16 cellular contexts compared by ENCODE assay signal in the genomic region with DNA sequence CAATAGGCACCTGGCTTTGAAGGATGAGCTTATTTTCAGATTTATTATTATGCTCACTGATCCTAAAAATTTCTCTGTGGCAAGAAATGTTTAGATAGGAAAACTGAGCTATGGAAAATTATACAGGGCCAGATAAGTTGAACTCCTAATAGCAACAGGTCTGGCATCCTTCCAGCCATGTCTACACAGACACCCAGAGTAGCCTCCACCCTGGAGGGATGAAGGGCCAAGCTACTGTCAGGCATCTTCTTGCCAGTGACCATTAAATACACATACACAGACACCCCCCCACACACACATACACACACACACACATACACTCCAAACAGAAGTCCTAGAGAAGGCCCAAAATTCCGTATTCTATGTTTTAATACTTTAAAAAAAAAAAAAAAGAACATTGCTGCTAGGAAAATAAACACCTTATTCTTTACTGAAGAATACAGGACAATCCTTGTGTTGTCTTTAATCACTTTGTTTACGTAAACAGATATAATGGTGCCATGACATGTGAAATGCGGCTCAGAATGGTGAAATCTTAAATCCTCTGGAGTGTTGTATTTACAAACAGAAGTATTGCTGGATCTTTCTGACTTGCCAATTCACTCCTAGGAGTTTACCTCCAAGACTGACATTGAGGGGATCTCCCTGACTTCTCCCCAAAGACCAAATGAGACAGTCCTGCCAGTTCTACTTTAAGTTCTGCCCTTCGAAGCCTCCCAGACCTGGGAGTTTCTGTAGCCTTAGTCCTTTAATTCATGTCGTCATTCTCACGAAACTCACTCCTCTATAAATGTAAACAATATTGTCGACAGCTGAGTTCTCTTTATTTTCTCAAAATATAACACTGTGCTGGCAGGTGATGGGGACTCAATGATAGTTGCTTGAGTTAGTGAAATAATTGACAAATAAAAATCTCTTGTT.
DNase-seq lines count a peak whose midpoint lies in the region; ATAC-seq and TF ChIP-seq lines count a peak whose summit lies in the region.
"Had no signal": no experiment of that assay in that cellular context is flagged by ENCODE, and none has a peak within 500 bp of the region (broad histone marks: within the 10 kb centered on the region; RNA-seq: fewer than 3 reads in every experiment).

No MANE protein-coding gene starts in this region.

- H3K4ac ChIP-seq in mesendoderm (ENCODE audit: low read depth, low read length), result no peak overlapping the region

- H3K27ac ChIP-seq in brain microvascular endothelial cell (peak overlapping the region; percentile 95), mesendoderm (ENCODE audit: low read depth, low read length) (no peak overlapping the region), thoracic aorta (peak overlapping the region; percentile 92 to 97)
- H3K27ac ChIP-seq: prostate gland had no signal

- no peak for TF ChIP-seq CTCF in brain microvascular endothelial cell (IDR thresholded peaks at IDR 0.05; ENCODE audit: low read depth, low read length, missing control alignments)
- TF ChIP-seq CTCF in thoracic aorta (IDR thresholded peaks at IDR 0.05), result no peak

- H4K5ac ChIP-seq in mesendoderm (ENCODE audit: low read length), result no peak overlapping the region

- H3K23ac ChIP-seq in mesendoderm (ENCODE audit: low read length), result no peak overlapping the region

- H3K36me3 ChIP-seq in brain microvascular endothelial cell (replicated peaks), result no peaks in the 10 kb centered on the region
- no peaks in the 10 kb centered on the region for H3K36me3 ChIP-seq in mesendoderm (ENCODE audit: control insufficient read depth, insufficient read depth, low read length)
- H3K36me3 ChIP-seq in thoracic aorta, result no peaks in the 10 kb centered on the region
- H3K36me3 ChIP-seq: HAP-1, prostate gland had no signal

- H2AK5ac ChIP-seq in mesendoderm (ENCODE audit: low read length), result no peak overlapping the region

- no peak overlapping the region for H2BK5ac ChIP-seq in mesendoderm (ENCODE audit: low read length)

- no peak for ATAC-seq in thoracic aorta (ENCODE audit: insufficient number of reproducible peaks, low FRiP score, low read depth)
- ATAC-seq in GM18520 (IDR thresholded peaks at IDR 0.05; ENCODE audit: unreplicated experiment), result no peak
- ATAC-seq: activated CD8-positive, alpha-beta T cell treated with anti-CD3 and anti-CD28 coated beads, Interleukin-2, amount 10 ng/mL, durations not matched to agents 7 days and 5 days; activated T-cell treated with anti-CD3 and anti-CD28 coated beads, Interleukin-2, amount 50 U/mL, for 72 hours; natural killer cell had no signal

- H2BK120ac ChIP-seq in mesendoderm (ENCODE audit: low read depth, low read length), result no peak overlapping the region

- peak overlapping the region; percentile 77 for H3K18ac ChIP-seq in mesendoderm (ENCODE audit: low read length)

- H3K4me3 ChIP-seq in brain microvascular endothelial cell (ENCODE audit: low read depth, low read length) (no peak overlapping the region), mesendoderm (ENCODE audit: low read length) (no peak overlapping the region), thoracic aorta (no peak overlapping the region)
- H3K4me3 ChIP-seq: HAP-1, prostate gland had no signal

- no peak overlapping the region for H2BK15ac ChIP-seq in mesendoderm (replicated peaks; ENCODE audit: low read depth)

- DNase-seq in M059J (ENCODE audit: low read depth) (peak; percentile 24), brain microvascular endothelial cell (no peak), mesendoderm (no peak), thoracic aorta (ENCODE audit: low spot score) (no peak), T-helper 9 cell (no peak)
- DNase-seq in stimulated activated CD8-positive, alpha-beta memory T cell treated with anti-CD3 and anti-CD28 coated beads, Interleukin-4, amount 100 ng/mL, for 48 hours, result no peak
- DNase-seq in stimulated activated CD4-positive, alpha-beta T cell treated with anti-CD3 and anti-CD28 coated beads, Interleukin-4, amount 100 ng/mL, for 24 hours, result no peak
- DNase-seq: activated CD8-positive, alpha-beta T cell treated with anti-CD3 and anti-CD28 coated beads, Interleukin-2, amount 10 ng/mL, durations not matched to agents 7 days and 5 days; activated T-cell treated with anti-CD3 and anti-CD28 coated beads, Interleukin-2, amount 50 U/mL, for 72 hours; GDM1; natural killer cell; NCI-H1930; NCI-H524 treated with DMSO at 0.1 percent for 48 hours had no signal

- H3K9me3 ChIP-seq in thoracic aorta, result no peaks in the 10 kb centered on the region
- H3K9me3 ChIP-seq: HAP-1, prostate gland had no signal

- H3K4me1 ChIP-seq in mesendoderm (ENCODE audit: control insufficient read depth, low read depth, low read length), result peaks cover 12% of the 10 kb centered on the region
- peaks cover 52 to 95% of the 10 kb centered on the region in 2 donors for H3K4me1 ChIP-seq in thoracic aorta (ENCODE audit: control insufficient read depth in 1 of 2, low read depth in 2 of 2)
- H3K4me1 ChIP-seq: prostate gland had no signal

- H3K9ac ChIP-seq in mesendoderm (ENCODE audit: low read length), result no peak overlapping the region

- in situ Hi-C loops in brain microvascular endothelial cell (cut with HindIII; ENCODE audit: low pct_ligation_motif_present, low sequenced_read_pairs), result no loop called here

- no peak overlapping the region for H4K8ac ChIP-seq in mesendoderm (ENCODE audit: low read depth, low read length)

- peak overlapping the region; percentile 62 for H3K56ac ChIP-seq in mesendoderm (ENCODE audit: low read length)

- H3K27me3 ChIP-seq in brain microvascular endothelial cell (replicated peaks) (no peaks in the 10 kb centered on the region), mesendoderm (ENCODE audit: insufficient read depth, low read length, poor library complexity) (no peaks in the 10 kb centered on the region), thoracic aorta (replicated peaks; ENCODE audit: insufficient read depth) (no peaks in the 10 kb centered on the region)

- no peak overlapping the region for H3K4me2 ChIP-seq in mesendoderm (ENCODE audit: low read length)

- H3K79me1 ChIP-seq in mesendoderm (ENCODE audit: low read length), result no peaks in the 10 kb centered on the region

- WGBS in mesendoderm (ENCODE audit: extremely low coverage, insufficient coverage, low lambda C conversion rate), result no CpG with 5 or more reads among the region's 7 CpGs

- H3K79me2 ChIP-seq in mesendoderm (ENCODE audit: control insufficient read depth, insufficient read depth, low read length), result no peaks in the 10 kb centered on the region
